In genomic region chr17:64687376-64687775, GRCh38 we compare ENCODE assay signal across 18 cellular contexts.
"Had no signal": no experiment of that assay in that cellular context is flagged by ENCODE, and none has a peak within 500 bp of the region (broad histone marks: within the 10 kb centered on the region; RNA-seq: fewer than 3 reads in every experiment).

No MANE protein-coding gene starts in this region.

- H3K4me3 ChIP-seq: coronary artery, gastroesophageal sphincter, heart left ventricle, pancreas, right lobe of liver, thoracic aorta had no signal

- H3K36me3 ChIP-seq: gastroesophageal sphincter, heart left ventricle, pancreas, right lobe of liver, thoracic aorta had no signal

- H3K27me3 ChIP-seq: gastroesophageal sphincter, heart left ventricle, pancreas, right lobe of liver had no signal

- FAIRE-seq: pancreas had no signal

- H3K27ac ChIP-seq: coronary artery, gastroesophageal sphincter, heart left ventricle, pancreas, right lobe of liver, thoracic aorta had no signal

- H3K4me1 ChIP-seq: gastroesophageal sphincter, pancreas, right lobe of liver had no signal

- H3K9me3 ChIP-seq: gastroesophageal sphincter, heart left ventricle, pancreas, right lobe of liver, thoracic aorta had no signal

- DNase-seq: activated CD4-positive, alpha-beta T cell treated with anti-CD3 and anti-CD28 coated beads, Interleukin-2, amount 10 ng/mL, durations not matched to agents 24 days and 14 days; activated CD4-positive, CD25-positive, alpha-beta regulatory T cell; activated CD8-positive, alpha-beta T cell treated with anti-CD3 and anti-CD28 coated beads for 36 hours; activated naive CD4-positive, alpha-beta T cell treated with Interleukin-2 at 50 U/mL for 16 hours; activated T-cell treated with anti-CD3 and anti-CD28 coated beads, Interleukin-2, amount 50 U/mL, for 1 hour; central memory CD4-positive, alpha-beta T cell; erythroblast; heart left ventricle; naive thymus-derived CD8-positive, alpha-beta T cell; pancreas; right lobe of liver; stimulated activated CD4-positive, alpha-beta T cell treated with anti-CD3 and anti-CD28 coated beads, Interleukin-4, amount 100 ng/mL, for 24 hours; T-cell had no signal

- ATAC-seq: activated CD8-positive, alpha-beta T cell treated with anti-CD3 and anti-CD28 coated beads for 36 hours; activated T-helper 17 cell treated with anti-CD3 and anti-CD28 coated beads, Interleukin-2, amount 50 U/mL, for 72 hours; heart left ventricle; naive thymus-derived CD8-positive, alpha-beta T cell; pancreas; right lobe of liver; stimulated activated memory B cell treated with anti-CD40 and anti-IgM and Interleukin-4, amounts not matched to agents 10 μg/mL and 1 μg/mL and 100 μg/mL, for 72 hours; T-cell had no signal
